11 cellular contexts compared by ENCODE assay signal in the genomic region with DNA sequence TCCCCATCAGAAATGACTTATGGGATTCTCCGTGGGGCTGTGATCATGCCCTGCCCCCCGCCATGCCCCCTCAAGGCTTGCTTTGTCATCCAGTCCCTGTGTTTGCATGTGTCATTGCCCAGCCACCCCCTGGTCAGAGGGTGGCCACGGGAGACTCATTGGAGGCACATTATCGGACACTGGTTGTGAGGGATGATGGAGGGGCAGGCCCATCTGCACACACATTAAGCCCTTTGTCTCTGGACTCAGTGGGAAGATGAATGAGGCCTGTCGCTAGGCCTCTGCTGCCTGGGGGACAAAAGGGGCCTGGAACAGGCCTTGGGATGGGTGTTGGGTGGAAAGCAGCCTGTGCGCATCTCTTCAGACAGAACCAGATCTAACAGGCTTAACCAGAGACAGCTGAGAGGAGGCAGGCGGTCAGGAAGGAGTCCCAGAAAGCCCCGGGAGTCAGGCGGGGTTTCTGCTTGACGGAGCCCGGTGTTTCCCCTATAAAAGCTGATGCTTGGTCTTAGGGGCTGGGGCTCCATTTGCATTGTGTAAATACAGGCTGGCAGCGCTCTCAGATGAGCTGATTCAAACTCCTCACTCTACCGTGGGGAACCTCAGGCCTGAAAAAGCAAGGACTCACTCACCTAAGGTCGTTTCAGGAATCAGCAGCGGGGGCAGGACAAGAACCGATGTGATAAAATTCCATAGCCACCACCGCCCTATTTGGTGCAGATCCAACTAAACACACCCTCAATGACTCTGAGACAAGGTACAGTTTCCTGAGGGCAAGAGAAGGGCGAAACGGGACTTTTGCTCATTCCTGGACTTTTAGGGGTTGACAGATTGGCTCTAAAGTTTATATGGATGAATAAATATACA. TPM values are rescaled to one million over a fixed set of nuclear protein-coding genes. Genes with fewer than 3 reads are reported as not detected.
A peak's percentile ranks its signal among the peaks of the same experiment; 100 is the strongest.
DNase-seq lines count a peak whose midpoint lies in the region; ATAC-seq and TF ChIP-seq lines count a peak whose summit lies in the region.
"Had no signal": no experiment of that assay in that cellular context is flagged by ENCODE, and none has a peak within 500 bp of the region (broad histone marks: within the 10 kb centered on the region; RNA-seq: fewer than 3 reads in every experiment).

No MANE protein-coding gene starts in this region.

- H3K23ac ChIP-seq in mesenchymal stem cell (ENCODE audit: low read length in 2 of 2) = no peak overlapping the region

- H3K4me1 ChIP-seq in SJCRH30 = peaks cover 6% of the 10 kb centered on the region
- peaks cover 5 to 10% (median 8%) of the 10 kb centered on the region in 4 donors for H3K4me1 ChIP-seq in stomach
- peaks cover 6% of the 10 kb centered on the region for H3K4me1 ChIP-seq in mesenchymal stem cell (ENCODE audit: control insufficient read depth, insufficient read depth, low read depth, low read length)
- H3K4me1 ChIP-seq in right cardiac atrium (ENCODE audit: control insufficient read depth, insufficient read depth, low read length) = no peaks in the 10 kb centered on the region

- WGBS in stomach, 5 donors = 40 to 58% (median 43%) methylated on average over 19 of the region's 19 CpGs
- 76% methylated on average over 17 of the region's 19 CpGs for WGBS in mesenchymal stem cell
- WGBS in right cardiac atrium = 56% methylated on average over 19 of the region's 19 CpGs

- H3K18ac ChIP-seq in mesenchymal stem cell (ENCODE audit: low read depth in 1 of 2, low read length in 2 of 2) = no peak overlapping the region

- no peak overlapping the region for H3K4me2 ChIP-seq in mesenchymal stem cell (ENCODE audit: low read length, poor library complexity, severe bottlenecking)

- H3K36me3 ChIP-seq in SJCRH30 = no peaks in the 10 kb centered on the region
- no peaks in the 10 kb centered on the region for H3K36me3 ChIP-seq in stomach
- H3K36me3 ChIP-seq in mesenchymal stem cell (ENCODE audit: control insufficient read depth in 1 of 2, insufficient read depth in 2 of 2, low read depth in 1 of 2, low read length in 2 of 2) = no peaks in the 10 kb centered on the region

- no peak overlapping the region for H2BK12ac ChIP-seq in mesenchymal stem cell (ENCODE audit: low read length in 2 of 2)

- TF ChIP-seq EP300 in stomach (IDR thresholded peaks at IDR 0.05) = no peak

- H3K4ac ChIP-seq in mesenchymal stem cell (ENCODE audit: low read depth in 1 of 2, low read length in 2 of 2) = no peak overlapping the region

- DNase-seq in NCI-H1417 (lab: John Stamatoyannopoulos, UW) (peak in 2 of 3 experiments; percentile 55 to 83), NCI-H1417 treated with DMSO at 0.1 percent for 48 hours (lab: John Stamatoyannopoulos, UW) (no peak), SJCRH30 (peak; percentile 71 to 77), stomach (peak; percentile 61), mesenchymal stem cell (no peak), right cardiac atrium (no peak)
- DNase-seq: activated B cell treated with CpG ODN at 0.5 μM for 24 hours; naive thymus-derived CD4-positive, alpha-beta T cell had no signal

- H4K91ac ChIP-seq in mesenchymal stem cell (ENCODE audit: low read length) = no peak overlapping the region

- ATAC-seq in right cardiac atrium (no peak), GM19397 (IDR thresholded peaks at IDR 0.05; ENCODE audit: unreplicated experiment) (no peak)
- ATAC-seq: naive thymus-derived CD4-positive, alpha-beta T cell had no signal

- H3K9ac ChIP-seq in mesenchymal stem cell (ENCODE audit: low read length) = no peak overlapping the region

- no peak overlapping the region for H2AFZ ChIP-seq in mesenchymal stem cell (ENCODE audit: low read depth, low read length)

- no peak overlapping the region for H2BK5ac ChIP-seq in mesenchymal stem cell (ENCODE audit: low read depth, low read length, poor library complexity, severe bottlenecking)

- H4K8ac ChIP-seq in mesenchymal stem cell (ENCODE audit: low read length) = no peak overlapping the region

- H3K9me3 ChIP-seq in SJCRH30 (replicated peaks) = no peaks in the 10 kb centered on the region
- no peaks in the 10 kb centered on the region for H3K9me3 ChIP-seq in stomach
- H3K9me3 ChIP-seq in mesenchymal stem cell (ENCODE audit: control insufficient read depth, low read length) = no peaks in the 10 kb centered on the region
- no peaks in the 10 kb centered on the region for H3K9me3 ChIP-seq in right cardiac atrium (ENCODE audit: control insufficient read depth, low read length)

- TF ChIP-seq CTCF in stomach (IDR thresholded peaks at IDR 0.05) = no peak

- TF ChIP-seq POLR2A in stomach (IDR thresholded peaks at IDR 0.05) = no peak

- intact Hi-C loops in stomach (cut with DNase I; ENCODE audit: low total_unique reads) = no loop called here
- intact Hi-C loops in right cardiac atrium (cut with DNase I) = no loop called here

- H3K27ac ChIP-seq in SJCRH30 (peak overlapping the region; percentile 39), layer of hippocampus (ENCODE audit: low read depth, low read length) (peak overlapping the region; percentile 77), stomach (peak overlapping the region; percentile 26 to 58 (median 39)), mesenchymal stem cell (ENCODE audit: low read length, poor library complexity, severe bottlenecking) (no peak overlapping the region), right cardiac atrium (ENCODE audit: low read length) (no peak overlapping the region)
- H3K27ac ChIP-seq: 22Rv1 had no signal

- H3K4me3 ChIP-seq in SJCRH30 (peak overlapping the region; percentile 21), stomach (no peak overlapping the region), mesenchymal stem cell (ENCODE audit: insufficient read depth in 1 of 2, low read depth in 1 of 2, low read length in 2 of 2) (no peak overlapping the region), right cardiac atrium (ENCODE audit: low read length) (no peak overlapping the region)

- H3K27me3 ChIP-seq in SJCRH30 (no peaks in the 10 kb centered on the region), layer of hippocampus (ENCODE audit: control insufficient read depth, insufficient read depth, low read length) (no peaks in the 10 kb centered on the region), stomach (peaks cover 0 to 25% (median 0%) of the 10 kb centered on the region in 3 donors), mesenchymal stem cell (ENCODE audit: control insufficient read depth in 1 of 2, insufficient read depth in 1 of 2, low read length in 2 of 2) (peaks cover 0 to 32% of the 10 kb centered on the region in 2 experiments), right cardiac atrium (ENCODE audit: control insufficient read depth, insufficient read depth) (no peaks in the 10 kb centered on the region)

- H3K79me1 ChIP-seq in mesenchymal stem cell (replicated peaks; ENCODE audit: low read length, poor library complexity, severe bottlenecking) = no peaks in the 10 kb centered on the region

- no peak overlapping the region for H3K14ac ChIP-seq in mesenchymal stem cell (ENCODE audit: low read length in 2 of 2)

- no peak overlapping the region for H2BK15ac ChIP-seq in mesenchymal stem cell (ENCODE audit: low read depth, poor library complexity, severe bottlenecking)

- no peak overlapping the region for H2AK5ac ChIP-seq in mesenchymal stem cell (ENCODE audit: low read length, severe bottlenecking)

- no peak overlapping the region for H2BK120ac ChIP-seq in mesenchymal stem cell (ENCODE audit: low read depth, low read length)

RNA-seq across cellular contexts. Expression of gene SKIC8, which starts 17.0 kb away (rescaled TPM):
- total RNA-seq in SJCRH30 (2014; rRNA removed; shearing (Covaris generic)) = 60.5 and 69.8 TPM in 2 replicates
- total RNA-seq in stomach (100 to 1,000 TPM in 1 of 5 donors, 10 to 100 TPM in 4; 22.2 to 119 (median 58.4) TPM), right cardiac atrium (10 to 100 TPM; 26.8 to 37.1 (median 28.3) TPM)
- polyA plus RNA-seq in stomach (10 to 100 TPM; 40.3 to 60.2 (median 49.3) TPM), right cardiac atrium (34.7 TPM)
- 29.0 TPM for polyA plus RNA-seq in mesenchymal stem cell (2013, experiment 1 of 2)
- polyA plus RNA-seq in mesenchymal stem cell (2013, experiment 2 of 2) = 29.2 TPM

RNA-seq across cellular contexts. Expression of gene CRABP1, which starts 23.7 kb away (rescaled TPM):
- total RNA-seq in SJCRH30 (2014; rRNA removed; shearing (Covaris generic)) = not detected in 2 replicates
- total RNA-seq in stomach (1 to 10 TPM in 1 of 5 donors, not detected in 4; 2.8 TPM), right cardiac atrium (under 1 TPM in 1 of 4 donors, not detected in 3; 0.32 TPM)
- polyA plus RNA-seq in stomach (1 to 10 TPM in 1 of 3 donors, under 1 TPM in 1, not detected in 1; 0.62 to 4.9 TPM), right cardiac atrium (0.29 TPM)
- not detected for polyA plus RNA-seq in mesenchymal stem cell (2013, experiment 1 of 2)
- polyA plus RNA-seq in mesenchymal stem cell (2013, experiment 2 of 2) = not detected
- total RNA-seq: activated B cell treated with CpG ODN at 0.5 μM for 24 hours; naive thymus-derived CD4-positive, alpha-beta T cell had no signal
- polyA plus RNA-seq: naive thymus-derived CD4-positive, alpha-beta T cell had no signal

RNA-seq across cellular contexts. Expression of gene DNAJA4, which starts 52.1 kb away (rescaled TPM):
- total RNA-seq in SJCRH30 (2014; rRNA removed; shearing (Covaris generic)) = 0.15 TPM in 1 of 2 replicates, not detected in the other
- 10 to 100 TPM in 4 of 5 donors, not detected in 1; 30.3 to 53.6 (median 37.9) TPM for total RNA-seq in stomach
- 10 to 100 TPM; 11.4 to 12.9 (median 12.8) TPM for polyA plus RNA-seq in stomach
- polyA plus RNA-seq in mesenchymal stem cell (2013, experiment 1 of 2) = 0.12 TPM
- 0.05 TPM for polyA plus RNA-seq in mesenchymal stem cell (2013, experiment 2 of 2)
- total RNA-seq in right cardiac atrium = 100 to 1,000 TPM in 3 of 4 donors, 10 to 100 TPM in 1; 74.7 to 170 (median 115) TPM
- polyA plus RNA-seq in right cardiac atrium = 97.5 TPM

Comparison
In these comparisons a context has a peak if more than half of its experiments do, and no peak if none do; other contexts are left out.
1. DNase-seq: peak in NCI-H1417 (2 of 3), SJCRH30 (2 of 2) and stomach (single experiment); none in NCI-H1417 treated with DMSO at 0.1 percent for 48 hours (single experiment), mesenchymal stem cell (single experiment) and right cardiac atrium (0 of 3).
2. H3K27ac ChIP-seq: peak in SJCRH30 (single experiment), layer of hippocampus (single experiment) and stomach (5 of 5); none in mesenchymal stem cell (single experiment) and right cardiac atrium (single experiment).